In genomic region chr7:94087664-94088352, GRCh38 we compare ENCODE assay signal across 8 cellular contexts.
DNase-seq lines count a peak whose midpoint lies in the region; ATAC-seq and TF ChIP-seq lines count a peak whose summit lies in the region.

No MANE protein-coding gene starts in this region.

- no peaks in the 10 kb centered on the region for H4K20me1 ChIP-seq in SU-DHL-6 (ENCODE audit: low read depth, low read length)

- no peaks in the 10 kb centered on the region for H3F3A ChIP-seq in SU-DHL-6 (ENCODE audit: insufficient read depth)

- H3K4me2 ChIP-seq in SU-DHL-6 (ENCODE audit: low read depth, low read length, poor library complexity, severe bottlenecking) = peak overlapping the region; percentile 59

- ATAC-seq in HG02840 (IDR thresholded peaks at IDR 0.05; ENCODE audit: low FRiP score, unreplicated experiment) = peak; percentile 96

- H3K27ac ChIP-seq in SU-DHL-6 (ENCODE audit: low read depth, low read length) = no peak overlapping the region

- peak; percentile 74 for TF ChIP-seq CTCF in GM13977 (IDR thresholded peaks at IDR 0.05; ENCODE audit: extremely low read depth, insufficient read depth, missing control alignments)
- peak; percentile 94 for TF ChIP-seq CTCF in SU-DHL-6 (IDR thresholded peaks at IDR 0.05; ENCODE audit: insufficient read depth, low read length, poor library complexity, severe bottlenecking)

- H3K9ac ChIP-seq in SU-DHL-6 (ENCODE audit: low read length) = peak overlapping the region; percentile 19; the same call in 1 of the 2 replicates

- H3K9me3 ChIP-seq in SU-DHL-6 (ENCODE audit: insufficient read depth, low read length) = no peaks in the 10 kb centered on the region

- H3K36me3 ChIP-seq in SU-DHL-6 (ENCODE audit: low read length) = no peaks in the 10 kb centered on the region

- peak overlapping the region; percentile 95 for H2AFZ ChIP-seq in SU-DHL-6 (ENCODE audit: low read depth, low read length, severe bottlenecking)

- in situ Hi-C loops in ACHN (cut with HindIII; ENCODE audit: low pct_ligation_motif_present, low pct_unique_long_range_greater_than_20kb, low sequenced_read_pairs) (no loop called here), GM13977 (cut with MboI; ENCODE audit: low pct_unique_long_range_greater_than_20kb, low sequenced_read_pairs, unreplicated experiment) (loop anchor here (10.0 kb wide), 1 partner anchor 183 kb away; the partner anchor contains the start of gene GNGT1)

- H3K27me3 ChIP-seq in SU-DHL-6 (ENCODE audit: low read length) = no peaks in the 10 kb centered on the region

- no peaks in the 10 kb centered on the region for H3K79me2 ChIP-seq in SU-DHL-6 (ENCODE audit: insufficient read depth, low read length)

- H3K4me3 ChIP-seq in SU-DHL-6 (ENCODE audit: insufficient read depth, low read length, poor library complexity, severe bottlenecking) = peak overlapping the region; percentile 13

- DNase-seq in ACHN = peak; percentile 91
- DNase-seq in GM13977 (ENCODE audit: low spot score) = peak; percentile 80
- peak; percentile 73 for DNase-seq in NCI-H1105 treated with DMSO at 0.1 percent for 48 hours (lab: John Stamatoyannopoulos, UW)
- peak; percentile 60 for DNase-seq in central memory CD4-positive, alpha-beta T cell
- DNase-seq in kidney tubule cell (ENCODE audit: low spot score) = peak; percentile 84
- DNase-seq in stimulated activated CD4-positive, alpha-beta T cell treated with anti-CD3 and anti-CD28 coated beads, Interleukin-4, amount 100 ng/mL, for 4 hours = peak; percentile 12 to 44

- no peaks in the 10 kb centered on the region for H3K9me2 ChIP-seq in SU-DHL-6 (replicated peaks; ENCODE audit: insufficient read depth, low read length)

Comparison
In these comparisons a context has a peak if more than half of its experiments do, and no peak if none do; other contexts are left out.
1. DNase-seq: peak in every context shown above with its lines; median percentile 91 in ACHN; 84 in kidney tubule cell; 80 in GM13977; 73 in NCI-H1105 treated with DMSO at 0.1 percent for 48 hours; 60 in central memory CD4-positive, alpha-beta T cell; 28 in stimulated activated CD4-positive, alpha-beta T cell treated with anti-CD3 and anti-CD28 coated beads, Interleukin-4, amount 100 ng/mL, for 4 hours.